In genomic region chr6:33314515-33314942, GRCh38 we compare ENCODE assay signal across 8 cellular contexts.
DNase-seq lines count a peak whose midpoint lies in the region; ATAC-seq and TF ChIP-seq lines count a peak whose summit lies in the region.

No MANE protein-coding gene starts in this region.

- TF ChIP-seq CTCF in VCaP (conservative IDR thresholded peaks at IDR 0.05) = no peak

- peak overlapping the region; percentile 84 for H3K4me3 ChIP-seq in GM08714 (ENCODE audit: low read length)

- no peak for ATAC-seq in HG03442 (IDR thresholded peaks at IDR 0.05; ENCODE audit: unreplicated experiment)
- ATAC-seq in HG03139 (IDR thresholded peaks at IDR 0.05; ENCODE audit: unreplicated experiment) = no peak

- H3K27ac ChIP-seq in VCaP = peak overlapping the region; percentile 100

- peak; percentile 54 for DNase-seq in NCI-H146 (lab: John Stamatoyannopoulos, UW)
- peak; percentile 70 for DNase-seq in cerebellar cortex (ENCODE audit: low spot score)
- DNase-seq in kidney glomerular epithelial cell (lab: John Stamatoyannopoulos, UW) = peak; percentile 86
- DNase-seq in stimulated activated CD4-positive, alpha-beta T cell treated with anti-CD3 and anti-CD28 coated beads, Interleukin-1b, Interleukin-23, amount 100 ng/mL, for 4 hours (ENCODE audit: low read depth in 2 of 2) = peak; percentile 53
